Comparison of ENCODE assay signal across 1 cellular context in the genomic region with DNA sequence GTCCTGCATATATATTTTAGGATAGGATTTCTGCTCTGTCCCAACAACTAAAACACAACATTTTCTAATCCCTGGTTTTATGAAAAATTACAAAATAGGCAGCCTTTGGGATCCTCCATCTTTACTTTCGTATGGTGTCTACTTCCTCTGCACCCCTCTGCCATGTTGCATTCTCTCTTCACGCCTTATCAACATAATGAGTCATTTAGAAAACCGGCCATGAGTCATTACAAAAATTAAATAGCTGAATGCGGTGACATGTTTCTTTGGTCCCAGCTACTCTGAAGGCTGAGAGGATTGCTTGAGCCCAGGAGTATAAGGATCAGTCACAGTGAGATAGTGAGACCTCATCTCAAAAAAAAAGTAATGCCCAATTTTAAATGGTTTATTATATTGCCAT.
TF ChIP-seq lines count a peak whose summit lies in the region.

No MANE protein-coding gene starts in this region.

TF ChIP-seq in GM12878, 131 proteins besides CTCF, POLR2A, EP300 and RAD21 (continued from another document and continues in another):
- no peak for TF ChIP-seq BCLAF1 (IDR thresholded peaks at IDR 0.05)
- no peak for TF ChIP-seq ZNF687 (IDR thresholded peaks at IDR 0.05)
- TF ChIP-seq ZBED1 (IDR thresholded peaks at IDR 0.05; ENCODE audit: borderline replicate concordance), result no peak
- TF ChIP-seq E4F1 (IDR thresholded peaks at IDR 0.05; ENCODE audit: borderline replicate concordance, partially characterized antibody), result no peak
- TF ChIP-seq, protein P1, sequence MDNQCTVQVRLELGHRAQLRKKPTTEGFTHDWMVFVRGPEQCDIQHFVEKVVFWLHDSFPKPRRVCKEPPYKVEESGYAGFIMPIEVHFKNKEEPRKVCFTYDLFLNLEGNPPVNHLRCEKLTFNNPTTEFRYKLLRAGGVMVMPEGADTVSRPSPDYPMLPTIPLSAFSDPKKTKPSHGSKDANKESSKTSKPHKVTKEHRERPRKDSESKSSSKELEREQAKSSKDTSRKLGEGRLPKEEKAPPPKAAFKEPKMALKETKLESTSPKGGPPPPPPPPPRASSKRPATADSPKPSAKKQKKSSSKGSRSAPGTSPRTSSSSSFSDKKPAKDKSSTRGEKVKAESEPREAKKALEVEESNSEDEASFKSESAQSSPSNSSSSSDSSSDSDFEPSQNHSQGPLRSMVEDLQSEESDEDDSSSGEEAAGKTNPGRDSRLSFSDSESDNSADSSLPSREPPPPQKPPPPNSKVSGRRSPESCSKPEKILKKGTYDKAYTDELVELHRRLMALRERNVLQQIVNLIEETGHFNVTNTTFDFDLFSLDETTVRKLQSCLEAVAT (IDR thresholded peaks at IDR 0.05), result no peak
- TF ChIP-seq USF1 (IDR thresholded peaks at IDR 0.05; ENCODE audit: borderline replicate concordance, extremely low read length, insufficient read depth, low read depth, low read length), result no peak
- TF ChIP-seq SMARCA5 (IDR thresholded peaks at IDR 0.05), result no peak
- TF ChIP-seq NR2C1 (IDR thresholded peaks at IDR 0.05), result no peak
- TF ChIP-seq DPF2 (IDR thresholded peaks at IDR 0.05), result peak; percentile 52; the same call in 1 of the 2 replicates
- no peak for TF ChIP-seq TAF1 (IDR thresholded peaks at IDR 0.05; ENCODE audit: borderline replicate concordance, low read depth, low read length)
- no peak for TF ChIP-seq ZNF24 (IDR thresholded peaks at IDR 0.05)
- 0 out of 2 replicates have a peak, but pooled peaks have one; percentile 24 for TF ChIP-seq MEF2A (IDR thresholded peaks at IDR 0.05; ENCODE audit: insufficient read depth, low read depth, low read length)
- no peak for TF ChIP-seq BRCA1 (IDR thresholded peaks at IDR 0.05; ENCODE audit: low read depth, low read length)
- TF ChIP-seq SMAD1 (IDR thresholded peaks at IDR 0.05; ENCODE audit: low read depth, partially characterized antibody), result no peak
- TF ChIP-seq, protein P2, sequence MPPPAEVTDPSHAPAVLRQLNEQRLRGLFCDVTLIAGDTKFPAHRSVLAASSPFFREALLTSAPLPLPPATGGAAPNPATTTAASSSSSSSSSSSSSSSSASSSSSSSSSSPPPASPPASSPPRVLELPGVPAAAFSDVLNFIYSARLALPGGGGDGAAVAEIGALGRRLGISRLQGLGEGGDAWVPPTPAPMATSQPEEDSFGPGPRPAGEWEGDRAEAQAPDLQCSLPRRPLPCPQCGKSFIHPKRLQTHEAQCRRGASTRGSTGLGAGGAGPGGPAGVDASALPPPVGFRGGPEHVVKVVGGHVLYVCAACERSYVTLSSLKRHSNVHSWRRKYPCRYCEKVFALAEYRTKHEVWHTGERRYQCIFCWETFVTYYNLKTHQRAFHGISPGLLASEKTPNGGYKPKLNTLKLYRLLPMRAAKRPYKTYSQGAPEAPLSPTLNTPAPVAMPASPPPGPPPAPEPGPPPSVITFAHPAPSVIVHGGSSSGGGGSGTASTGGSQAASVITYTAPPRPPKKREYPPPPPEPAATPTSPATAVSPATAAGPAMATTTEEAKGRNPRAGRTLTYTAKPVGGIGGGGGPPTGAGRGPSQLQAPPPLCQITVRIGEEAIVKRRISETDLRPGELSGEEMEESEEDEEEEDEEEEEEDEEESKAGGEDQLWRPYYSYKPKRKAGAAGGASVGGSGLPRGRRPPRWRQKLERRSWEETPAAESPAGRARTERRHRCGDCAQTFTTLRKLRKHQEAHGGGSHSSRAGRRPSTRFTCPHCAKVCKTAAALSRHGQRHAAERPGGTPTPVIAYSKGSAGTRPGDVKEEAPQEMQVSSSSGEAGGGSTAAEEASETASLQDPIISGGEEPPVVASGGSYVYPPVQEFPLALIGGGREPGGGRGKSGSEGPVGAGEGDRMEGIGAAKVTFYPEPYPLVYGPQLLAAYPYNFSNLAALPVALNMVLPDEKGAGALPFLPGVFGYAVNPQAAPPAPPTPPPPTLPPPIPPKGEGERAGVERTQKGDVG (CRISPR knock-in tag; IDR thresholded peaks at IDR 0.05), result no peak
- TF ChIP-seq SP1 (IDR thresholded peaks at IDR 0.05; ENCODE audit: low read depth, low read length), result no peak
- TF ChIP-seq ZSCAN29 (IDR thresholded peaks at IDR 0.05), result no peak
- TF ChIP-seq ELK1 (IDR thresholded peaks at IDR 0.05; ENCODE audit: low read depth, low read length), result no peak
- TF ChIP-seq FOXM1 (IDR thresholded peaks at IDR 0.05; ENCODE audit: low read depth, low read length), result peak; percentile 42; the same call in 1 of the 2 replicates
- no peak for TF ChIP-seq TCF3 (IDR thresholded peaks at IDR 0.05; ENCODE audit: borderline replicate concordance, insufficient read depth, low read depth, low read length)
- TF ChIP-seq KLF5 (IDR thresholded peaks at IDR 0.05; ENCODE audit: partially characterized antibody), result no peak
- no peak for TF ChIP-seq IRF5 (IDR thresholded peaks at IDR 0.05; ENCODE audit: borderline replicate concordance)
- TF ChIP-seq RB1 (IDR thresholded peaks at IDR 0.05; ENCODE audit: borderline replicate concordance), result no peak
- TF ChIP-seq CEBPB (IDR thresholded peaks at IDR 0.05; ENCODE audit: borderline replicate concordance in 1 of 2, low read depth in 2 of 2, low read length in 2 of 2), result no peak
- TF ChIP-seq IKZF2 (IDR thresholded peaks at IDR 0.05), result peak; percentile 21 to 53; a peak in 1 of 4 replicates
- TF ChIP-seq, protein P3, sequence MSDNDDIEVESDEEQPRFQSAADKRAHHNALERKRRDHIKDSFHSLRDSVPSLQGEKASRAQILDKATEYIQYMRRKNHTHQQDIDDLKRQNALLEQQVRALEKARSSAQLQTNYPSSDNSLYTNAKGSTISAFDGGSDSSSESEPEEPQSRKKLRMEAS (IDR thresholded peaks at IDR 0.05; ENCODE audit: low read depth, low read length), result no peak
- peak in 1 of 2 experiments; percentile 33; a peak in 1 of 4 replicates for TF ChIP-seq ETV6 (conservative IDR thresholded peaks at IDR 0.05 in 1 of 2, IDR thresholded peaks at IDR 0.05 in 1 of 2; ENCODE audit: borderline replicate concordance in 1 of 2, low read depth in 1 of 2)
- peak; percentile 45; the same call in 1 of the 2 replicates for TF ChIP-seq CREM (IDR thresholded peaks at IDR 0.05; ENCODE audit: low read depth)
- no peak for TF ChIP-seq BACH1 (IDR thresholded peaks at IDR 0.05; ENCODE audit: borderline replicate concordance)
- TF ChIP-seq CHD4 (IDR thresholded peaks at IDR 0.05), result no peak
- no peak for TF ChIP-seq BHLHE40 (IDR thresholded peaks at IDR 0.05; ENCODE audit: borderline replicate concordance in 1 of 2, low read depth in 2 of 2, low read length in 1 of 2)
- no peak for TF ChIP-seq NKRF (conservative IDR thresholded peaks at IDR 0.05)
- 0 out of 2 replicates have a peak, but pooled peaks have one; percentile 32 for TF ChIP-seq EED (IDR thresholded peaks at IDR 0.05; ENCODE audit: low read depth)
- no peak for TF ChIP-seq ZNF207 (IDR thresholded peaks at IDR 0.05; ENCODE audit: borderline replicate concordance)
- TF ChIP-seq KDM1A (IDR thresholded peaks at IDR 0.05; ENCODE audit: borderline replicate concordance), result no peak
- TF ChIP-seq RAD51 (IDR thresholded peaks at IDR 0.05), result no peak
- peak; percentile 80; the same call in 1 of the 2 replicates for TF ChIP-seq BCL11A (IDR thresholded peaks at IDR 0.05; ENCODE audit: low read depth, low read length)
- TF ChIP-seq STAT1 (conservative IDR thresholded peaks at IDR 0.05), result no peak
